In the genomic region with DNA sequence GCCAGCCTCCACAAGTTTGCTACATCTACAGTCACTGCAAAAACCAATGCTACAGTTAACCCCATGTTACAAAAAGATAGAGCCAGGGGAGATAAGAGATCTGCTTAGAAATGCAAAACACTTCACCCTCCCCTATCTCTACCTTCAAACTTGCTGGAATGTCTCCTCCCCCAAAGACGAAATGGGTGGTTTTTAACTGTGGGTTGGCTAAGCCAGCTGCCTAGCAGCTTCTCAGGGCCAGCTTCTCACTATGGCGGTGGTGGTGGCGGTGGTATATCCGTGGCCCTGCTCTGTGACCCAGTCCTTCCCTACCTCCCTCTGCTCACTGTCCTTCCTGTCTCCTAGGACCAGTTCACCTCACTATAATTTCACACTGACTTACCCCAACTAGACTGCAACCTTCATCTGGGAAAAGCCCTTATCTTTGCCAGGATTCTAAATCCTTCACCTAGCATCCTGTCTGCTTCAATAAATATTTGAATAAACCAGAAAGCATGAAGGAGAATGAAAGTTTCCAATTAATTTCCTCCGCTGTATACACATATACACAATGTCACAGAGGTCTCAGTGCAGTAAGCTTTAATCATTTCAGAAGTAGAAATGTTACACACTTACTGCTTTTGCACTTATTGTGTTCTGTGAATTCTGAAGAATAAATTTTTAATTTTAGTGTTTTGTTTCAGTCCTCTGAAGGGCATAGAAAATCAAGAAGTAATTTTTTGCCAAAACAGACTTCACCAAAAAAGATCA, we compare ENCODE assay signal across 8 cellular contexts. TPM values are rescaled to one million over a fixed set of nuclear protein-coding genes. Genes with fewer than 3 reads are reported as not detected.
DNase-seq lines count a peak whose midpoint lies in the region; ATAC-seq and TF ChIP-seq lines count a peak whose summit lies in the region.

No MANE protein-coding gene starts in this region.

- H3K4me1 ChIP-seq in iPS-20b (ENCODE audit: insufficient read depth, low read length) = peaks cover 13% of the 10 kb centered on the region
- H3K4me1 ChIP-seq in gastroesophageal sphincter = peaks cover 0 to 2% (median 0%) of the 10 kb centered on the region in 3 donors

- H3K4me3 Mint-ChIP-seq in T-cell = peak overlapping the region; percentile 43 to 69 (median 62)

- H3K4me3 ChIP-seq in iPS-20b (ENCODE audit: low read length) (peak overlapping the region; percentile 38; the same call in 1 of the 2 replicates), gastroesophageal sphincter (no peak overlapping the region)

- TF ChIP-seq EP300 in gastroesophageal sphincter (IDR thresholded peaks at IDR 0.05) = no peak

- peaks cover 52 to 70% (median 55%) of the 10 kb centered on the region in 3 donors for H3K4me1 Mint-ChIP-seq in T-cell

- peak overlapping the region; percentile 87 to 91 for H3K27ac Mint-ChIP-seq in T-cell

- TF ChIP-seq CTCF in gastroesophageal sphincter (IDR thresholded peaks at IDR 0.05) = no peak
- no peak for TF ChIP-seq CTCF in GM10248 (IDR thresholded peaks at IDR 0.05; ENCODE audit: control extremely low read depth, extremely low read depth, low read depth, missing control alignments)

- no peak for TF ChIP-seq POLR2A in gastroesophageal sphincter (IDR thresholded peaks at IDR 0.05)

- peak in 23 of 34 experiments; percentile 7 to 53 (median 27) for DNase-seq in T-cell
- DNase-seq in GM10248 (ENCODE audit: extremely low spot score) = no peak
- DNase-seq in NCI-H510A treated with DMSO at 0.1 percent for 48 hours (lab: John Stamatoyannopoulos, UW) = no peak
- no peak for DNase-seq in pons (ENCODE audit: low spot score)

- no peak overlapping the region for H3K27ac ChIP-seq in iPS-20b (ENCODE audit: low read length)
- no peak overlapping the region for H3K27ac ChIP-seq in gastroesophageal sphincter

- no peaks in the 10 kb centered on the region for H3K9me3 Mint-ChIP-seq in T-cell

- no peaks in the 10 kb centered on the region for H3K27me3 ChIP-seq in iPS-20b (ENCODE audit: insufficient read depth, low read length)
- H3K27me3 ChIP-seq in gastroesophageal sphincter = no peaks in the 10 kb centered on the region

- no peaks in the 10 kb centered on the region for H3K27me3 Mint-ChIP-seq in T-cell

- peaks cover 7% of the 10 kb centered on the region for H3K36me3 Mint-ChIP-seq in T-cell

- ATAC-seq in GM19324 (IDR thresholded peaks at IDR 0.05; ENCODE audit: low FRiP score, unreplicated experiment) (peak; percentile 55), HG03045 (IDR thresholded peaks at IDR 0.05; ENCODE audit: unreplicated experiment) (peak; percentile 64), T-cell (replicated peaks in 1 of 4) (peak; percentile 53 to 77 (median 63)), gastroesophageal sphincter (no peak)

- peak overlapping the region; percentile 59; the same call in 1 of the 2 replicates for H3K9ac ChIP-seq in iPS-20b (ENCODE audit: low read depth, low read length)

- CTCF ChIA-PET in T-cell (lab: Charles Lee) (interaction anchor here in 1 of 2 donors (0.9 to 2.9 kb wide), 3 partner anchors 36 to 108 kb away, joined by 4 to 16 read pairs (median 12); no protein-coding TSS in a partner anchor), GM10248 (lab: Yijun Ruan, JAX) (interaction anchor here (1.0 to 1.5 kb wide), 3 partner anchors 8 to 22 kb away, joined by 3 to 6 read pairs (median 3); no protein-coding TSS in a partner anchor)

- H3K9me3 ChIP-seq in iPS-20b (ENCODE audit: insufficient read depth, low read depth, low read length) = no peaks in the 10 kb centered on the region
- H3K9me3 ChIP-seq in gastroesophageal sphincter = no peaks in the 10 kb centered on the region

- H3K36me3 ChIP-seq in iPS-20b (ENCODE audit: insufficient read depth, low read depth, low read length) (no peaks in the 10 kb centered on the region), gastroesophageal sphincter (no peaks in the 10 kb centered on the region)

- POLR2A ChIA-PET in T-cell (lab: Charles Lee) (interaction anchor here (0.5 to 1.4 kb wide), 5 partner anchors 9 to 70 kb away, joined by 5 to 9 read pairs (median 7); partner anchors contain the start of gene SH3KBP1 (in 1 of the 2)), GM10248 (lab: Yijun Ruan, JAX) (interaction anchor here (1.0 kb wide), 1 partner anchor 36 kb away, joined by 3 read pairs; no protein-coding TSS in a partner anchor)

- 52 to 85% methylated on average over 2 to 3 of the region's 5 CpGs for WGBS in gastroesophageal sphincter (ENCODE audit: low coverage in 1 of 2), 2 donors

RNA-seq across cellular contexts. Expression of gene SH3KBP1, which starts 46.3 kb away (rescaled TPM):
- 100 to 1,000 TPM; 101 to 143 (median 114) TPM for total RNA-seq in T-cell
- total RNA-seq in gastroesophageal sphincter = 10 to 100 TPM in 3 of 4 donors, 1 to 10 TPM in 1; 9.8 to 14.8 (median 13.7) TPM

Comparison
In these comparisons a context has a peak if more than half of its experiments do, and no peak if none do; other contexts are left out.
1. DNase-seq: peak in T-cell (23 of 34); none in GM10248 (single experiment), NCI-H510A treated with DMSO at 0.1 percent for 48 hours (single experiment) and pons (single experiment).
2. RNA of gene SH3KBP1, which starts 46.3 kb away (total RNA-seq): 101 to 143 TPM in T-cell; 9.8 to 14.8 TPM in gastroesophageal sphincter; every median in the first group is over 4 times any median in the second.